1 cellular context compared by ENCODE assay signal in the genomic region with DNA sequence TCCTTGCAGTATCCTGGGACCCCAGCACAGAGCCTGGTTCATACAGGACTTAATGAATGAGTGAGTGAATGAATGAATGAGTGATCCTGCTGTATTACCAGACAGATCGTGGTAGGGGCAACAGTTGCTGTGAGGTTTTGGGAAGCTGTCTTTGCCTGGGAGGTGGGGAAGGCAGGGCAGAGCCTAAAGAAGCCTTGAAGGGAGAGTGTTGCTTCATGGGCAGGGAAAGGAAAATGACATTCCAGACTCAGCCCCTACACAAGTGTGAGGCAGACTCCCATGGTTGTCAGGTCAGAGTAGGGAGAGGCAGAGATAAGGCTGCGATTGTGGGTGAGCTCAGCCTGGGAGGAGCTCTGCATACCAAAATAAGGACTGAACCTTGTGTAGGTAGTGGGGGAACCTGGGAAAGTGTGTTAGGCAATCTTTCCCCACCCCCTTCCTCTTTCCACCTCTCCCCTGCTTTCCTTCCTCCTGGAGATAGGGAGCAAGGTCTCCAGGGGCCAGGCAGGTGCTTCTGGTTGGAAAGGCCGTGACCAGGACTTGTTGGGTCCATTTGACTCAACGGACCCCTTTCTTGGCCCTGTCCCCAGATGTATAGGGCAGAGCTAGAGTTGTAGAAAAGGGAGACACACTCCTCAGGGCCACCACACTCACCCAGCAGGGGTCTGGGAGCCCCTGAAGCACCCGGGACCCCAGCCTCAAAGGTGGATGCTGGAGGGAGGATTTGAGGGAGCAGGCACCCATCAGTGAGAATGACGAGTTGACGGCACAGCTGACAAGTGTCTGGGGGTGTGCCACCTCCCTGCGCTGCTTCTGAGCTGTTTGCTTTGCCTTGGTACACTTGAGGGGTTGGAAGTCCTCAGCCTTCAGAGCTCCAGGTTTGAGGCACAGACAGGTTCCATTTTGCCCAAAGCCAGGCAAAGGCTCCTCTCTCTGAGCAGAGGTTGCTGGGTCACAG.
TF ChIP-seq lines count a peak whose summit lies in the region.

No MANE protein-coding gene starts in this region.

TF ChIP-seq in K562, 482 proteins besides CTCF, POLR2A, EP300 and RAD21 (continued from another document):
- TF ChIP-seq, protein P1, sequence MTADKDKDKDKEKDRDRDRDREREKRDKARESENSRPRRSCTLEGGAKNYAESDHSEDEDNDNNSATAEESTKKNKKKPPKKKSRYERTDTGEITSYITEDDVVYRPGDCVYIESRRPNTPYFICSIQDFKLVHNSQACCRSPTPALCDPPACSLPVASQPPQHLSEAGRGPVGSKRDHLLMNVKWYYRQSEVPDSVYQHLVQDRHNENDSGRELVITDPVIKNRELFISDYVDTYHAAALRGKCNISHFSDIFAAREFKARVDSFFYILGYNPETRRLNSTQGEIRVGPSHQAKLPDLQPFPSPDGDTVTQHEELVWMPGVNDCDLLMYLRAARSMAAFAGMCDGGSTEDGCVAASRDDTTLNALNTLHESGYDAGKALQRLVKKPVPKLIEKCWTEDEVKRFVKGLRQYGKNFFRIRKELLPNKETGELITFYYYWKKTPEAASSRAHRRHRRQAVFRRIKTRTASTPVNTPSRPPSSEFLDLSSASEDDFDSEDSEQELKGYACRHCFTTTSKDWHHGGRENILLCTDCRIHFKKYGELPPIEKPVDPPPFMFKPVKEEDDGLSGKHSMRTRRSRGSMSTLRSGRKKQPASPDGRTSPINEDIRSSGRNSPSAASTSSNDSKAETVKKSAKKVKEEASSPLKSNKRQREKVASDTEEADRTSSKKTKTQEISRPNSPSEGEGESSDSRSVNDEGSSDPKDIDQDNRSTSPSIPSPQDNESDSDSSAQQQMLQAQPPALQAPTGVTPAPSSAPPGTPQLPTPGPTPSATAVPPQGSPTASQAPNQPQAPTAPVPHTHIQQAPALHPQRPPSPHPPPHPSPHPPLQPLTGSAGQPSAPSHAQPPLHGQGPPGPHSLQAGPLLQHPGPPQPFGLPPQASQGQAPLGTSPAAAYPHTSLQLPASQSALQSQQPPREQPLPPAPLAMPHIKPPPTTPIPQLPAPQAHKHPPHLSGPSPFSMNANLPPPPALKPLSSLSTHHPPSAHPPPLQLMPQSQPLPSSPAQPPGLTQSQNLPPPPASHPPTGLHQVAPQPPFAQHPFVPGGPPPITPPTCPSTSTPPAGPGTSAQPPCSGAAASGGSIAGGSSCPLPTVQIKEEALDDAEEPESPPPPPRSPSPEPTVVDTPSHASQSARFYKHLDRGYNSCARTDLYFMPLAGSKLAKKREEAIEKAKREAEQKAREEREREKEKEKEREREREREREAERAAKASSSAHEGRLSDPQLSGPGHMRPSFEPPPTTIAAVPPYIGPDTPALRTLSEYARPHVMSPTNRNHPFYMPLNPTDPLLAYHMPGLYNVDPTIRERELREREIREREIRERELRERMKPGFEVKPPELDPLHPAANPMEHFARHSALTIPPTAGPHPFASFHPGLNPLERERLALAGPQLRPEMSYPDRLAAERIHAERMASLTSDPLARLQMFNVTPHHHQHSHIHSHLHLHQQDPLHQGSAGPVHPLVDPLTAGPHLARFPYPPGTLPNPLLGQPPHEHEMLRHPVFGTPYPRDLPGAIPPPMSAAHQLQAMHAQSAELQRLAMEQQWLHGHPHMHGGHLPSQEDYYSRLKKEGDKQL (CRISPR knock-in tag; IDR thresholded peaks at IDR 0.05; ENCODE audit: borderline replicate concordance) = no peak
- TF ChIP-seq, protein P2, sequence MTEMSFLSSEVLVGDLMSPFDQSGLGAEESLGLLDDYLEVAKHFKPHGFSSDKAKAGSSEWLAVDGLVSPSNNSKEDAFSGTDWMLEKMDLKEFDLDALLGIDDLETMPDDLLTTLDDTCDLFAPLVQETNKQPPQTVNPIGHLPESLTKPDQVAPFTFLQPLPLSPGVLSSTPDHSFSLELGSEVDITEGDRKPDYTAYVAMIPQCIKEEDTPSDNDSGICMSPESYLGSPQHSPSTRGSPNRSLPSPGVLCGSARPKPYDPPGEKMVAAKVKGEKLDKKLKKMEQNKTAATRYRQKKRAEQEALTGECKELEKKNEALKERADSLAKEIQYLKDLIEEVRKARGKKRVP (CRISPR knock-in tag; IDR thresholded peaks at IDR 0.05) = no peak
- TF ChIP-seq, protein P3, sequence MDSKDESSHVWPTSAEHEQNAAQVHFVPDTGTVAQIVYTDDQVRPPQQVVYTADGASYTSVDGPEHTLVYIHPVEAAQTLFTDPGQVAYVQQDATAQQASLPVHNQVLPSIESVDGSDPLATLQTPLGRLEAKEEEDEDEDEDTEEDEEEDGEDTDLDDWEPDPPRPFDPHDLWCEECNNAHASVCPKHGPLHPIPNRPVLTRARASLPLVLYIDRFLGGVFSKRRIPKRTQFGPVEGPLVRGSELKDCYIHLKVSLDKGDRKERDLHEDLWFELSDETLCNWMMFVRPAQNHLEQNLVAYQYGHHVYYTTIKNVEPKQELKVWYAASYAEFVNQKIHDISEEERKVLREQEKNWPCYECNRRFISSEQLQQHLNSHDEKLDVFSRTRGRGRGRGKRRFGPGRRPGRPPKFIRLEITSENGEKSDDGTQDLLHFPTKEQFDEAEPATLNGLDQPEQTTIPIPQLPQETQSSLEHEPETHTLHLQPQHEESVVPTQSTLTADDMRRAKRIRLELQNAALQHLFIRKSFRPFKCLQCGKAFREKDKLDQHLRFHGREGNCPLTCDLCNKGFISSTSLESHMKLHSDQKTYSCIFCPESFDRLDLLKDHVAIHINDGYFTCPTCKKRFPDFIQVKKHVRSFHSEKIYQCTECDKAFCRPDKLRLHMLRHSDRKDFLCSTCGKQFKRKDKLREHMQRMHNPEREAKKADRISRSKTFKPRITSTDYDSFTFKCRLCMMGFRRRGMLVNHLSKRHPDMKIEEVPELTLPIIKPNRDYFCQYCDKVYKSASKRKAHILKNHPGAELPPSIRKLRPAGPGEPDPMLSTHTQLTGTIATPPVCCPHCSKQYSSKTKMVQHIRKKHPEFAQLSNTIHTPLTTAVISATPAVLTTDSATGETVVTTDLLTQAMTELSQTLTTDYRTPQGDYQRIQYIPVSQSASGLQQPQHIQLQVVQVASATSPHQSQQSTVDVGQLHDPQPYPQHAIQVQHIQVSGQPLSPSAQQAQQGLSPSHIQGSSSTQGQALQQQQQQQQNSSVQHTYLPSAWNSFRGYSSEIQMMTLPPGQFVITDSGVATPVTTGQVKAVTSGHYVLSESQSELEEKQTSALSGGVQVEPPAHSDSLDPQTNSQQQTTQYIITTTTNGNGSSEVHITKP (IDR thresholded peaks at IDR 0.05; ENCODE audit: partially characterized antibody) = peak; percentile 95
- TF ChIP-seq, protein P4, sequence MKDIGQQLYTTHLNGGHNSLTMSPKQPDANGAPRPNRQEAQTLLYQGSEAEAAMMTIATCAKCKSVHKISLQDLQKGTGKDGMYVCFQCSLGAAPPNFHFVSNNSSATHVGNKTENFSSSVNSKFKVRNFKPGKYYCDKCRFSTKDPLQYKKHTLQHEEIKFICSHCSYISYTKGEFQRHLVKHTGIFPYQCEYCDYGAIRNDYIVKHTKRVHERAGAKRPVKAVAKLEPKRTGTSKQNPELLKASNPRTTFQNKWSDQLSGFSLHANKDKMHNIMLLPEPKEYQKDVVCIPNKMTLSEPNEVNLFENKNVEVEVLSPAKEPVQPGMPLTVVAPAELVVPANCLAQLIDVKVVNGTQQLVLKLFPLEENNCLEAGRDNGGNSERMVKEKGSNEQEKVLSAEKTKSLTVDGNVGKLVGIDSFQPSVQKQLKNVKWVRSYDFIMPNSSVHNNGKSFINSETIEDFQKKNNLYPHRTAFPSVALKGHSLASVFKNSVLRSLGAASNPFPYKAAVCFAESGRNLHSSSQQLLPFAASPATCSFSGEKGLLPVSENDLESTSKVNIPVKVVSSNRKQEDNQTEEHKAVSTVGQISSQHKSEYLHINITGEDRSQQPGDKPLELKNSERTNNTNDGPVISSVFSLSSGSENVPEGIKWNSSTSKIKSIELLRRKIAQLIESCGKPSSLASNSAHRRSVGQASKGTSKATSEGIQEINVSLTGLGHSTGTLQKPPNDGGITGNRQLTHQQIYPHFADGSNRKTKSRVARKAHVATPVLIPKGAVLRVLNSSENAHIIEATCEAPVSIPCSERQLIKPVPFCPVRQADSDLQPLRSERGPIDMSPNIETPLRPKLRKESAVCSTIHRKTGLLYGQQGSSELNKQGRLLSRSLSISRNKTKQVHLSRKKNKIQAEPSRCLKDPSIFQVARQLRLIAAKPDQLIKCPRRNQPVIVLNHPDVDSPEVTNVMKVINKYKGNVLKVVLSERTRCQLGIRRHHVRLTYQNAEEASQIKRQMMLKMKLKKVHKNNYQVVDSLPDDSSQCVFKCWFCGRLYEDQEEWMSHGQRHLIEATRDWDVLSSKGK (CRISPR knock-in tag; IDR thresholded peaks at IDR 0.05) = no peak
- TF ChIP-seq SPI1 (IDR thresholded peaks at IDR 0.05; ENCODE audit: borderline replicate concordance, low read depth, low read length) = peak; percentile 87; the same call in 1 of the 2 replicates
- TF ChIP-seq, protein P5, sequence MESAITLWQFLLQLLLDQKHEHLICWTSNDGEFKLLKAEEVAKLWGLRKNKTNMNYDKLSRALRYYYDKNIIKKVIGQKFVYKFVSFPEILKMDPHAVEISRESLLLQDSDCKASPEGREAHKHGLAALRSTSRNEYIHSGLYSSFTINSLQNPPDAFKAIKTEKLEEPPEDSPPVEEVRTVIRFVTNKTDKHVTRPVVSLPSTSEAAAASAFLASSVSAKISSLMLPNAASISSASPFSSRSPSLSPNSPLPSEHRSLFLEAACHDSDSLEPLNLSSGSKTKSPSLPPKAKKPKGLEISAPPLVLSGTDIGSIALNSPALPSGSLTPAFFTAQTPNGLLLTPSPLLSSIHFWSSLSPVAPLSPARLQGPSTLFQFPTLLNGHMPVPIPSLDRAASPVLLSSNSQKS (CRISPR knock-in tag; IDR thresholded peaks at IDR 0.05) = no peak
- TF ChIP-seq KDM5B (IDR thresholded peaks at IDR 0.05; ENCODE audit: insufficient replicate concordance, low read depth, low read length) = peak; percentile 32
- peak; percentile 87 for TF ChIP-seq ATF7 (IDR thresholded peaks at IDR 0.05)
- TF ChIP-seq ZNF12 (CRISPR knock-in tag; IDR thresholded peaks at IDR 0.05) = 0 out of 2 replicates have a peak, but pooled peaks have one; percentile 29
